Comparison of ENCODE assay signal across 23 cellular contexts in genomic region chr3:42668793-42669217, GRCh38. TPM values are rescaled to one million over a fixed set of nuclear protein-coding genes. Genes with fewer than 3 reads are reported as not detected.
DNase-seq lines count a peak whose midpoint lies in the region; ATAC-seq, FAIRE-seq and TF ChIP-seq lines count a peak whose summit lies in the region.
"Had no signal": no experiment of that assay in that cellular context is flagged by ENCODE, and none has a peak within 500 bp of the region (broad histone marks: within the 10 kb centered on the region; RNA-seq: fewer than 3 reads in every experiment).

No MANE protein-coding gene starts in this region.

- intact Hi-C loops in HepG2 (cut with micrococcal nuclease; ENCODE audit: unreplicated experiment) (no loop called here), right lobe of liver (cut with DNase I) (no loop called here), uterus (cut with DNase I; ENCODE audit: low total_unique reads) (no loop called here)
- intact Hi-C loops in activated T-helper 2 cell treated with anti-CD3 and anti-CD28 coated beads, Interferon-gamma antibody, Interleukin-2, Interleukin-4, amounts not matched to agents 10 μg/mL and 5 μg/mL and 100 μg/mL, durations not matched to agents 14 hours and 24 hours and 36 hours (cut with micrococcal nuclease): no loop called here

- CTCF ChIA-PET in HepG2 (lab: Yijun Ruan, JAX; ENCODE audit: low intra/inter-chr PET ratio, low total read pairs): no interaction called here

- no peaks in the 10 kb centered on the region for H3K79me2 ChIP-seq in HepG2 (ENCODE audit: insufficient read depth, low read length)

- WGBS in HepG2 (ENCODE audit: low lambda C conversion rate): 52% methylated on average over 4 of the region's 4 CpGs
- WGBS in right lobe of liver (ENCODE audit: insufficient coverage, low coverage, low lambda C conversion rate, missing lambda C conversion rate): no CpG with 5 or more reads among the region's 4 CpGs

- TF ChIP-seq RAD21 in HepG2 (CRISPR knock-in tag; IDR thresholded peaks at IDR 0.05): no peak

- FAIRE-seq in HepG2 (lab: Jason Lieb, UNC): no peak
- FAIRE-seq: colon, keratinocyte had no signal

- H3K9me3 ChIP-seq in HepG2 (ENCODE audit: low read length) (no peaks in the 10 kb centered on the region), right lobe of liver (no peaks in the 10 kb centered on the region), uterus (no peaks in the 10 kb centered on the region)

- no peak for ATAC-seq in HepG2
- ATAC-seq in right lobe of liver: no peak
- ATAC-seq: stimulated activated memory B cell treated with anti-CD40 and anti-IgM and Interleukin-4, amounts not matched to agents 10 μg/mL and 1 μg/mL and 100 μg/mL, for 72 hours had no signal

- H3K27ac Mint-ChIP-seq in activated T-helper 2 cell treated with anti-CD3 and anti-CD28 coated beads, Interferon-gamma antibody, Interleukin-2, Interleukin-4, amounts not matched to agents 10 μg/mL and 5 μg/mL and 100 μg/mL, durations not matched to agents 14 hours and 24 hours and 36 hours: no peak overlapping the region
- H3K27ac Mint-ChIP-seq: activated naive CD8-positive, alpha-beta T cell treated with anti-CD3 and anti-CD28 coated beads for 36 hours; stimulated activated memory B cell treated with anti-CD40 and anti-IgM and Interleukin-4, amounts not matched to agents 10 μg/mL and 1 μg/mL and 100 μg/mL, for 72 hours had no signal

- peaks cover 4% of the 10 kb centered on the region for H3K9me3 Mint-ChIP-seq in activated T-helper 2 cell treated with anti-CD3 and anti-CD28 coated beads, Interferon-gamma antibody, Interleukin-2, Interleukin-4, amounts not matched to agents 10 μg/mL and 5 μg/mL and 100 μg/mL, durations not matched to agents 14 hours and 24 hours and 36 hours
- H3K9me3 Mint-ChIP-seq: activated naive CD8-positive, alpha-beta T cell treated with anti-CD3 and anti-CD28 coated beads for 36 hours; stimulated activated memory B cell treated with anti-CD40 and anti-IgM and Interleukin-4, amounts not matched to agents 10 μg/mL and 1 μg/mL and 100 μg/mL, for 72 hours had no signal

- H3K9ac ChIP-seq in HepG2 (ENCODE audit: insufficient read depth, low read depth, low read length): no peak overlapping the region
- H3K9ac ChIP-seq: KMS-11 had no signal

- no peak for TF ChIP-seq EP300 in HepG2 (IDR thresholded peaks at IDR 0.05; ENCODE audit: low read depth in 2 of 2, low read length in 2 of 2)
- no peak for TF ChIP-seq EP300 in HepG2 (CRISPR knock-in tag; IDR thresholded peaks at IDR 0.05; ENCODE audit: borderline replicate concordance)

- DNase-seq in HepG2 (ENCODE audit: low spot score) (no peak), right lobe of liver (no peak), cardiac fibroblast (ENCODE audit: low read depth in 2 of 2) (peak; percentile 29 to 56), hepatic stellate cell (ENCODE audit: low spot score) (peak; percentile 26), uterus (peak; percentile 13 to 17), NCI-H524 (lab: John Stamatoyannopoulos, UW) (no peak), HK-2 (ENCODE audit: unreplicated experiment) (no peak)
- DNase-seq in activated T-helper 2 cell treated with anti-CD3 and anti-CD28 coated beads, Interferon-gamma antibody, Interleukin-2, Interleukin-4, amounts not matched to agents 10 μg/mL and 5 μg/mL and 100 μg/mL, durations not matched to agents 14 hours and 24 hours and 36 hours (ENCODE audit: low spot score): no peak
- DNase-seq: ACHN; activated naive CD8-positive, alpha-beta T cell treated with anti-CD3 and anti-CD28 coated beads for 36 hours; hypothalamus; NCI-H1048; NCI-H2107; NCI-H526; T1000 had no signal

- H3K27ac ChIP-seq in HepG2 (ENCODE audit: extremely low read length, insufficient read depth, low read length): no peak overlapping the region
- no peak overlapping the region for H3K27ac ChIP-seq in right lobe of liver
- no peak overlapping the region for H3K27ac ChIP-seq in uterus
- H3K27ac ChIP-seq: KMS-11 had no signal

- H2AFZ ChIP-seq in HepG2 (ENCODE audit: low read length): no peak overlapping the region

- peaks cover 5% of the 10 kb centered on the region for H3K27me3 Mint-ChIP-seq in activated T-helper 2 cell treated with anti-CD3 and anti-CD28 coated beads, Interferon-gamma antibody, Interleukin-2, Interleukin-4, amounts not matched to agents 10 μg/mL and 5 μg/mL and 100 μg/mL, durations not matched to agents 14 hours and 24 hours and 36 hours (ENCODE audit: low read depth)
- H3K27me3 Mint-ChIP-seq: activated naive CD8-positive, alpha-beta T cell treated with anti-CD3 and anti-CD28 coated beads for 36 hours; stimulated activated memory B cell treated with anti-CD40 and anti-IgM and Interleukin-4, amounts not matched to agents 10 μg/mL and 1 μg/mL and 100 μg/mL, for 72 hours had no signal

- H3K36me3 Mint-ChIP-seq in activated T-helper 2 cell treated with anti-CD3 and anti-CD28 coated beads, Interferon-gamma antibody, Interleukin-2, Interleukin-4, amounts not matched to agents 10 μg/mL and 5 μg/mL and 100 μg/mL, durations not matched to agents 14 hours and 24 hours and 36 hours (ENCODE audit: low read depth): no peaks in the 10 kb centered on the region
- H3K36me3 Mint-ChIP-seq: activated naive CD8-positive, alpha-beta T cell treated with anti-CD3 and anti-CD28 coated beads for 36 hours; stimulated activated memory B cell treated with anti-CD40 and anti-IgM and Interleukin-4, amounts not matched to agents 10 μg/mL and 1 μg/mL and 100 μg/mL, for 72 hours had no signal

- H3K4me3 Mint-ChIP-seq in activated T-helper 2 cell treated with anti-CD3 and anti-CD28 coated beads, Interferon-gamma antibody, Interleukin-2, Interleukin-4, amounts not matched to agents 10 μg/mL and 5 μg/mL and 100 μg/mL, durations not matched to agents 14 hours and 24 hours and 36 hours (ENCODE audit: low read depth): no peak overlapping the region
- H3K4me3 Mint-ChIP-seq: activated naive CD8-positive, alpha-beta T cell treated with anti-CD3 and anti-CD28 coated beads for 36 hours; CD14-positive monocyte; stimulated activated memory B cell treated with anti-CD40 and anti-IgM and Interleukin-4, amounts not matched to agents 10 μg/mL and 1 μg/mL and 100 μg/mL, for 72 hours had no signal

- H3K4me1 ChIP-seq in HepG2 (ENCODE audit: insufficient read depth, low read length) (peaks cover 12% of the 10 kb centered on the region), right lobe of liver (no peaks in the 10 kb centered on the region), uterus (peaks cover 0 to 4% of the 10 kb centered on the region in 2 donors)

- POLR2A ChIA-PET in HepG2 (lab: Yijun Ruan, JAX): no interaction called here

- H3K4me3 ChIP-seq in HepG2 (replicated peaks in 1 of 3; ENCODE audit: insufficient read depth in 1 of 3, low read depth in 2 of 3, low read length in 3 of 3) (no peak overlapping the region), right lobe of liver (no peak overlapping the region), cardiac fibroblast (replicated peaks in 1 of 2; ENCODE audit: low read depth in 2 of 2, low read length in 2 of 2) (no peak overlapping the region), uterus (no peak overlapping the region)

- no TSS peak for BruUV-seq in HepG2 (replicated peaks; lab: Mats Ljungman, UMichigan)

- H4K20me1 ChIP-seq in HepG2 (ENCODE audit: insufficient read depth, low read length): no peaks in the 10 kb centered on the region

- H3K4me1 Mint-ChIP-seq in activated T-helper 2 cell treated with anti-CD3 and anti-CD28 coated beads, Interferon-gamma antibody, Interleukin-2, Interleukin-4, amounts not matched to agents 10 μg/mL and 5 μg/mL and 100 μg/mL, durations not matched to agents 14 hours and 24 hours and 36 hours (ENCODE audit: low read depth): no peaks in the 10 kb centered on the region
- H3K4me1 Mint-ChIP-seq: activated naive CD8-positive, alpha-beta T cell treated with anti-CD3 and anti-CD28 coated beads for 36 hours had no signal

- TF ChIP-seq POLR2A in HepG2 (IDR thresholded peaks at IDR 0.05; ENCODE audit: insufficient read depth in 1 of 2, low read depth in 2 of 2, low read length in 2 of 2) (no peak), right lobe of liver (IDR thresholded peaks at IDR 0.05) (no peak), uterus (IDR thresholded peaks at IDR 0.05) (no peak)

- no peaks in the 10 kb centered on the region for H3K36me3 ChIP-seq in HepG2 (replicated peaks in 1 of 2; ENCODE audit: control insufficient read depth in 1 of 2, insufficient read depth in 2 of 2, low read length in 2 of 2)
- H3K36me3 ChIP-seq in right lobe of liver: no peaks in the 10 kb centered on the region
- no peaks in the 10 kb centered on the region for H3K36me3 ChIP-seq in uterus

- in situ Hi-C loops in HepG2 (cut with HindIII; ENCODE audit: extremely low pct_ligation_motif_present, low pct_unique_long_range_greater_than_20kb): no loop called here

- H3K27me3 ChIP-seq in HepG2 (ENCODE audit: control insufficient read depth in 1 of 2, insufficient read depth in 2 of 2, low read length in 2 of 2) (no peaks in the 10 kb centered on the region), right lobe of liver (no peaks in the 10 kb centered on the region), uterus (no peaks in the 10 kb centered on the region)

- H3K4me2 ChIP-seq in HepG2 (ENCODE audit: low read depth, low read length): no peak overlapping the region
- H3K4me2 ChIP-seq: KMS-11 had no signal

- no peak for TF ChIP-seq CTCF in HepG2 (CRISPR knock-in tag; IDR thresholded peaks at IDR 0.05)
- no peak for TF ChIP-seq CTCF in right lobe of liver (IDR thresholded peaks at IDR 0.05)
- TF ChIP-seq CTCF in cardiac fibroblast (IDR thresholded peaks at IDR 0.05; ENCODE audit: low read depth, low read length): no peak
- no peak for TF ChIP-seq CTCF in uterus (IDR thresholded peaks at IDR 0.05)

RNA-seq across cellular contexts. Expression of gene ZBTB47, which starts 15.3 kb away (rescaled TPM):
- total RNA-seq in HepG2 (2016; rRNA removed; fragmentation: Illumina TruSeq; extraction: Trizol) (1.4 and 3.1 TPM in 2 replicates), right lobe of liver (1 to 10 TPM; 2.2 to 8.9 (median 4.9) TPM), uterus (10 to 100 TPM; 29.1 to 44.7 (median 32.1) TPM)
- total RNA-seq in HepG2 (2016; cell fraction: cytosol; rRNA removed; fragmentation: Illumina TruSeq; extraction: Trizol; ENCODE audit: low read depth): 0.20 and 0.44 TPM in 2 replicates
- total RNA-seq in HepG2 (2016; cell fraction: insoluble cytoplasmic fraction; rRNA removed; fragmentation: Illumina TruSeq; extraction: Trizol): 1.4 and 3.1 TPM in 2 replicates
- total RNA-seq in HepG2 (2016; cell fraction: membrane; rRNA removed; fragmentation: Illumina TruSeq; extraction: Trizol): 1.5 and 1.6 TPM in 2 replicates
- 2.9 and 3.4 TPM in 2 replicates for total RNA-seq in HepG2 (2016; cell fraction: nucleus; rRNA removed; fragmentation: Illumina TruSeq; extraction: Trizol)
- polyA plus RNA-seq in HepG2 (2011; rRNA removed): 1.5 and 2.4 TPM in 2 replicates
- polyA plus RNA-seq in HepG2 (2011; cell fraction: cytosol; rRNA removed): 1.3 and 1.5 TPM in 2 replicates
- polyA plus RNA-seq in HepG2 (2011; cell fraction: nucleus; rRNA removed): 5.0 and 5.4 TPM in 2 replicates
- 1.1 and 1.5 TPM in 2 replicates for polyA plus RNA-seq in HepG2 (2012)
- 0.19 and 0.20 TPM in 2 replicates for polyA plus RNA-seq in HepG2 (2016; cell fraction: cytosol; fragmentation: Illumina TruSeq; extraction: Trizol; ENCODE audit: low read depth)
- 1.4 and 1.5 TPM in 2 replicates for polyA plus RNA-seq in HepG2 (2016; cell fraction: insoluble cytoplasmic fraction; fragmentation: Illumina TruSeq; extraction: Trizol; ENCODE audit: low read depth)
- 0.82 and 1.3 TPM in 2 replicates for polyA plus RNA-seq in HepG2 (2016; cell fraction: membrane; fragmentation: Illumina TruSeq; extraction: Trizol; ENCODE audit: low read depth)
- polyA plus RNA-seq in HepG2 (2016; cell fraction: nucleus; fragmentation: Illumina TruSeq; extraction: Trizol; ENCODE audit: insufficient read depth, low read depth): 2.3 and 3.8 TPM in 2 replicates
- 7.3 and 12.7 TPM in 2 replicates for polyA minus RNA-seq in HepG2 (2011; rRNA and poly(A)+ RNA removed; ENCODE audit: low replicate concordance)
- polyA minus RNA-seq in HepG2 (2011; cell fraction: cytosol; rRNA and poly(A)+ RNA removed): 1.7 and 1.8 TPM in 2 replicates
- 4.7 and 5.2 TPM in 2 replicates for polyA minus RNA-seq in HepG2 (2011; cell fraction: nucleus; rRNA and poly(A)+ RNA removed)
- total RNA-seq in activated T-helper 2 cell treated with anti-CD3 and anti-CD28 coated beads, Interferon-gamma antibody, Interleukin-2, Interleukin-4, amounts not matched to agents 10 μg/mL and 5 μg/mL and 100 μg/mL, durations not matched to agents 14 hours and 24 hours and 36 hours: 0.16 and 0.44 TPM in 2 replicates

RNA-seq across cellular contexts. Expression of gene KLHL40, which starts 16.5 kb away (rescaled TPM):
- total RNA-seq in HepG2 (2016; rRNA removed; fragmentation: Illumina TruSeq; extraction: Trizol): not detected in 2 replicates
- not detected in 2 replicates for total RNA-seq in HepG2 (2016; cell fraction: cytosol; rRNA removed; fragmentation: Illumina TruSeq; extraction: Trizol; ENCODE audit: low read depth)
- total RNA-seq in HepG2 (2016; cell fraction: insoluble cytoplasmic fraction; rRNA removed; fragmentation: Illumina TruSeq; extraction: Trizol): not detected in 2 replicates
- not detected in 2 replicates for total RNA-seq in HepG2 (2016; cell fraction: membrane; rRNA removed; fragmentation: Illumina TruSeq; extraction: Trizol)
- not detected in 2 replicates for total RNA-seq in HepG2 (2016; cell fraction: nucleus; rRNA removed; fragmentation: Illumina TruSeq; extraction: Trizol)
- not detected in 2 replicates for polyA plus RNA-seq in HepG2 (2011; rRNA removed)
- polyA plus RNA-seq in HepG2 (2011; cell fraction: cytosol; rRNA removed): not detected in 2 replicates
- not detected in 2 replicates for polyA plus RNA-seq in HepG2 (2011; cell fraction: nucleus; rRNA removed)
- not detected in 2 replicates for polyA plus RNA-seq in HepG2 (2012)
- polyA plus RNA-seq in HepG2 (2016; cell fraction: cytosol; fragmentation: Illumina TruSeq; extraction: Trizol; ENCODE audit: low read depth): not detected in 2 replicates
- not detected in 2 replicates for polyA plus RNA-seq in HepG2 (2016; cell fraction: insoluble cytoplasmic fraction; fragmentation: Illumina TruSeq; extraction: Trizol; ENCODE audit: low read depth)
- polyA plus RNA-seq in HepG2 (2016; cell fraction: membrane; fragmentation: Illumina TruSeq; extraction: Trizol; ENCODE audit: low read depth): not detected in 2 replicates
- polyA plus RNA-seq in HepG2 (2016; cell fraction: nucleus; fragmentation: Illumina TruSeq; extraction: Trizol; ENCODE audit: insufficient read depth, low read depth): not detected in 2 replicates
- polyA minus RNA-seq in HepG2 (2011; rRNA and poly(A)+ RNA removed; ENCODE audit: low replicate concordance): 0.12 TPM in 1 of 2 replicates, not detected in the other
- not detected in 2 replicates for polyA minus RNA-seq in HepG2 (2011; cell fraction: cytosol; rRNA and poly(A)+ RNA removed)
- polyA minus RNA-seq in HepG2 (2011; cell fraction: nucleus; rRNA and poly(A)+ RNA removed): not detected in 2 replicates
- under 1 TPM in 2 of 6 experiments, not detected in 4; 0.19 to 0.68 TPM for total RNA-seq in right lobe of liver
- not detected for total RNA-seq in uterus
- not detected in 2 replicates for total RNA-seq in activated T-helper 2 cell treated with anti-CD3 and anti-CD28 coated beads, Interferon-gamma antibody, Interleukin-2, Interleukin-4, amounts not matched to agents 10 μg/mL and 5 μg/mL and 100 μg/mL, durations not matched to agents 14 hours and 24 hours and 36 hours
- total RNA-seq: activated CD8-positive, alpha-beta memory T cell treated with anti-CD3 and anti-CD28 coated beads for 36 hours; activated naive CD8-positive, alpha-beta T cell treated with anti-CD3 and anti-CD28 coated beads for 36 hours; G401; osteocyte had no signal
- polyA plus RNA-seq: CD14-positive monocyte, keratinocyte had no signal

RNA-seq across cellular contexts. Expression of gene HHATL, which starts 33.8 kb away (rescaled TPM):
- total RNA-seq in HepG2 (2016; rRNA removed; fragmentation: Illumina TruSeq; extraction: Trizol): not detected in 2 replicates
- not detected in 2 replicates for total RNA-seq in HepG2 (2016; cell fraction: cytosol; rRNA removed; fragmentation: Illumina TruSeq; extraction: Trizol; ENCODE audit: low read depth)
- total RNA-seq in HepG2 (2016; cell fraction: insoluble cytoplasmic fraction; rRNA removed; fragmentation: Illumina TruSeq; extraction: Trizol): not detected in 2 replicates
- total RNA-seq in HepG2 (2016; cell fraction: membrane; rRNA removed; fragmentation: Illumina TruSeq; extraction: Trizol): not detected in 2 replicates
- total RNA-seq in HepG2 (2016; cell fraction: nucleus; rRNA removed; fragmentation: Illumina TruSeq; extraction: Trizol): 0.62 TPM in 1 of 2 replicates, not detected in the other
- 0.04 and 0.26 TPM in 2 replicates for polyA plus RNA-seq in HepG2 (2011; rRNA removed)
- polyA plus RNA-seq in HepG2 (2011; cell fraction: cytosol; rRNA removed): 0.08 TPM in 2 replicates
- polyA plus RNA-seq in HepG2 (2011; cell fraction: nucleus; rRNA removed): 0.74 and 1.2 TPM in 2 replicates
- not detected in 2 replicates for polyA plus RNA-seq in HepG2 (2012)
- not detected in 2 replicates for polyA plus RNA-seq in HepG2 (2016; cell fraction: cytosol; fragmentation: Illumina TruSeq; extraction: Trizol; ENCODE audit: low read depth)
- polyA plus RNA-seq in HepG2 (2016; cell fraction: insoluble cytoplasmic fraction; fragmentation: Illumina TruSeq; extraction: Trizol; ENCODE audit: low read depth): not detected in 2 replicates
- polyA plus RNA-seq in HepG2 (2016; cell fraction: membrane; fragmentation: Illumina TruSeq; extraction: Trizol; ENCODE audit: low read depth): not detected in 2 replicates
- not detected in 2 replicates for polyA plus RNA-seq in HepG2 (2016; cell fraction: nucleus; fragmentation: Illumina TruSeq; extraction: Trizol; ENCODE audit: insufficient read depth, low read depth)
- polyA minus RNA-seq in HepG2 (2011; rRNA and poly(A)+ RNA removed; ENCODE audit: low replicate concordance): not detected in 2 replicates
- polyA minus RNA-seq in HepG2 (2011; cell fraction: cytosol; rRNA and poly(A)+ RNA removed): not detected in 2 replicates
- 0.62 TPM in 1 of 2 replicates, not detected in the other for polyA minus RNA-seq in HepG2 (2011; cell fraction: nucleus; rRNA and poly(A)+ RNA removed)
- 1 to 10 TPM in 1 of 6 experiments, under 1 TPM in 2, not detected in 3; 0.29 to 1.0 (median 0.60) TPM for total RNA-seq in right lobe of liver
- total RNA-seq in uterus: 1 to 10 TPM in 1 of 4 donors, under 1 TPM in 1, not detected in 2; 0.62 to 1.3 TPM
- not detected in 2 replicates for total RNA-seq in activated T-helper 2 cell treated with anti-CD3 and anti-CD28 coated beads, Interferon-gamma antibody, Interleukin-2, Interleukin-4, amounts not matched to agents 10 μg/mL and 5 μg/mL and 100 μg/mL, durations not matched to agents 14 hours and 24 hours and 36 hours
- total RNA-seq: activated CD8-positive, alpha-beta memory T cell treated with anti-CD3 and anti-CD28 coated beads for 36 hours; activated naive CD8-positive, alpha-beta T cell treated with anti-CD3 and anti-CD28 coated beads for 36 hours; G401; osteocyte had no signal
- polyA plus RNA-seq: CD14-positive monocyte, keratinocyte had no signal

Comparison
In these comparisons a context has a peak if more than half of its experiments do, and no peak if none do; other contexts are left out.
1. DNase-seq: peak in cardiac fibroblast (2 of 2), hepatic stellate cell (single experiment) and uterus (2 of 2); none in HepG2 (single experiment), right lobe of liver (0 of 3), NCI-H524 (0 of 2), HK-2 (single experiment) and activated T-helper 2 cell treated with anti-CD3 and anti-CD28 coated beads, Interferon-gamma antibody, Interleukin-2, Interleukin-4, amounts not matched to agents 10 μg/mL and 5 μg/mL and 100 μg/mL, durations not matched to agents 14 hours and 24 hours and 36 hours (single experiment).